ENCODE assay signal across 30 cellular contexts in the genomic region with DNA sequence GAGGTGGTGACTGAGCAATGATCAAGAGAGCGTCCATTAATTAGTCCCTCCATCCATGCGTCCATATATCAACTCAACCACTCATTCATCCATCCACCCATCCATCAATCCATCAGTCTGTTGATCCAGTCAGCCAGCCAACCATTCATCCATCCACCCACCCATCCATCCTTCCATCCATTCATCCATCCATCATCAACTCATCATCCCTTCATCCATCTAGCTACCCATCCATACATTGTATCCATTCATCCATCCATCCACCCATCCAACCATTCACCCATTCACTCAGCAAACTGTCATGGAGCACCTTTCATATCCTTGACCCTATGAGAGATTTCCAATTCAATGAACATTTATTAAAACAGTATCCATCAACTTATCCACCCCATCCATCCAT. TPM values are rescaled to one million over a fixed set of nuclear protein-coding genes. Genes with fewer than 3 reads are reported as not detected.
"Had no signal": no experiment of that assay in that cellular context is flagged by ENCODE, and none has a peak within 500 bp of the region (broad histone marks: within the 10 kb centered on the region; RNA-seq: fewer than 3 reads in every experiment).

No MANE protein-coding gene starts in this region.

- H3K36me3 ChIP-seq: neutrophil, pancreas, right lobe of liver, sigmoid colon, suprapubic skin, tibial artery, transverse colon, upper lobe of right lung, uterus had no signal

- H3K4me1 ChIP-seq: uterus had no signal

- H3K9me3 ChIP-seq: neutrophil, pancreas, right lobe of liver, suprapubic skin, testis, transverse colon, upper lobe of right lung, uterus had no signal

- H3K27me3 Mint-ChIP-seq: naive B cell; stimulated activated naive CD8-positive, alpha-beta T cell treated with anti-CD3 and anti-CD28 coated beads, Interleukin-15, amount 100 ng/mL, for 72 hours had no signal

- H3K27me3 ChIP-seq: neutrophil, pancreas, right lobe of liver, sigmoid colon, suprapubic skin, testis, tibial artery, transverse colon, upper lobe of right lung, uterus had no signal

- H3K4me1 Mint-ChIP-seq: stimulated activated effector memory CD8-positive, alpha-beta T cell treated with anti-CD3 and anti-CD28 coated beads, Interleukin-12 subunit alpha, Interleukin-12 subunit beta, amount 100 ng/mL, for 72 hours had no signal

- H3K36me3 Mint-ChIP-seq: naive B cell; stimulated activated effector memory CD8-positive, alpha-beta T cell treated with anti-CD3 and anti-CD28 coated beads, Interleukin-12 subunit alpha, Interleukin-12 subunit beta, amount 100 ng/mL, for 72 hours had no signal

- FAIRE-seq: pancreas, small intestine had no signal

- H3K27ac ChIP-seq: neutrophil, pancreas, psoas muscle, right lobe of liver, sigmoid colon, suprapubic skin, testis, tibial artery, transverse colon, upper lobe of right lung, uterus had no signal

- ATAC-seq: naive thymus-derived CD8-positive, alpha-beta T cell; pancreas; psoas muscle; right cardiac atrium; right lobe of liver; stimulated activated effector memory CD8-positive, alpha-beta T cell treated with anti-CD3 and anti-CD28 coated beads, Interleukin-12 subunit alpha, Interleukin-12 subunit beta, amount 100 ng/mL, for 72 hours; stimulated activated naive CD8-positive, alpha-beta T cell treated with anti-CD3 and anti-CD28 coated beads, Interleukin-15, amount 100 ng/mL, for 72 hours; stimulated activated naive CD8-positive, alpha-beta T cell treated with anti-CD3 and anti-CD28 coated beads, Interleukin-15, Interleukin-2, amounts not matched to agents 100 U/mL and 50 U/mL, for 24 hours; upper lobe of right lung had no signal

- H3K27ac Mint-ChIP-seq: naive thymus-derived CD8-positive, alpha-beta T cell; nephron progenitor cell; stimulated activated effector memory CD8-positive, alpha-beta T cell treated with anti-CD3 and anti-CD28 coated beads, Interleukin-12 subunit alpha, Interleukin-12 subunit beta, amount 100 ng/mL, for 72 hours; stimulated activated naive CD8-positive, alpha-beta T cell treated with anti-CD3 and anti-CD28 coated beads, Interleukin-15, amount 100 ng/mL, for 72 hours; type B pancreatic cell had no signal

- H3K4me3 Mint-ChIP-seq: naive B cell; naive thymus-derived CD8-positive, alpha-beta T cell; nephron progenitor cell; neural crest cell; stimulated activated effector memory CD8-positive, alpha-beta T cell treated with anti-CD3 and anti-CD28 coated beads, Interleukin-12 subunit alpha, Interleukin-12 subunit beta, amount 100 ng/mL, for 72 hours; stimulated activated naive CD8-positive, alpha-beta T cell treated with anti-CD3 and anti-CD28 coated beads, Interleukin-15, amount 100 ng/mL, for 72 hours; type B pancreatic cell had no signal

- H3K4me3 ChIP-seq: pancreas, psoas muscle, right lobe of liver, sigmoid colon, suprapubic skin, testis, tibial artery, transverse colon, upper lobe of right lung, uterus had no signal

- DNase-seq: naive B cell; naive thymus-derived CD8-positive, alpha-beta T cell; nephron progenitor cell; nucleus accumbens; pancreas; psoas muscle; right cardiac atrium; right lobe of liver; sigmoid colon; stimulated activated CD4-positive, alpha-beta T cell treated with anti-CD3 and anti-CD28 coated beads, Interleukin-15, amount 100 ng/mL, for 24 hours; stimulated activated CD4-positive, alpha-beta T cell treated with anti-CD3 and anti-CD28 coated beads, Interleukin-2, amount 100 ng/mL, for 24 hours; stimulated activated CD4-positive, alpha-beta T cell treated with anti-CD3 and anti-CD28 coated beads, Interleukin-2, amount 100 ng/mL, for 48 hours; stimulated activated CD4-positive, alpha-beta T cell treated with anti-CD3 and anti-CD28 coated beads, Interleukin-4, amount 100 ng/mL, for 24 hours; stimulated activated naive CD4-positive, alpha-beta T cell; stimulated activated naive CD8-positive, alpha-beta T cell treated with anti-CD3 and anti-CD28 coated beads, Interleukin-15, amount 100 ng/mL, for 72 hours; stimulated activated naive CD8-positive, alpha-beta T cell treated with anti-CD3 and anti-CD28 coated beads, Interleukin-15, Interleukin-2, amounts not matched to agents 100 U/mL and 50 U/mL, for 24 hours; substantia nigra; testis; tibial artery; transverse colon; upper lobe of right lung; uterus had no signal

RNA-seq across cellular contexts. Expression of a gene that starts 28.1 kb away (rescaled TPM):
- total RNA-seq: skeletal muscle tissue, upper lobe of right lung, urinary bladder had no signal
